Comparison of ENCODE assay signal across 21 cellular contexts in the genomic region with DNA sequence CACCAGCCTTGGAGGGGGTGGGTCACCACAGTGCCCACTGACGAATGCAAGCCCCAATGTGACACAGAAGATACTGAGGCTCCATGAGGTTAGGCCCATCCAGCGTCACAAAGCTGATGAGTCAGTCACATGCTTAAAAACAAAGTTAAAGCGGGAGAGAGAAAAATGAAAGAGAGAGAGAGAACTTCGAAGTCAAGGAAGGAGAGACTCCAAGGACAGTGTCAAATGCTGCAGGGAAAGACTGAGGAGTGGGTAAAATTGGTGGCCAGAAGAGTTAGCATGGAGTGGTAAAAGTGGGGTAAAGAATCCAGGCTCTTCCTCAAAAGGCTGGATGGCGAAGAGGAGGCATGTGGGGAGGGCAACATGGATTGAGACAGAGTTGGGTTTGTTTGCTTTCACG.
DNase-seq lines count a peak whose midpoint lies in the region; FAIRE-seq and TF ChIP-seq lines count a peak whose summit lies in the region.
"Had no signal": no experiment of that assay in that cellular context is flagged by ENCODE, and none has a peak within 500 bp of the region (broad histone marks: within the 10 kb centered on the region; RNA-seq: fewer than 3 reads in every experiment).

No MANE protein-coding gene starts in this region.

- 73 to 86% (median 77%) methylated on average over 6 of the region's 6 CpGs for WGBS in small intestine, 3 donors

- H3K4me3 Mint-ChIP-seq in HFFc6: peak overlapping the region; percentile 18
- H3K4me3 Mint-ChIP-seq: CD8-positive, alpha-beta memory T cell; GM23338 had no signal

- no peaks in the 10 kb centered on the region for H3K36me3 Mint-ChIP-seq in HFFc6 (ENCODE audit: low read depth)
- H3K36me3 Mint-ChIP-seq: CD4-positive, CD25-positive, alpha-beta regulatory T cell; CD8-positive, alpha-beta memory T cell had no signal

- DNase-seq in HFFc6 (no peak), RPMI7951 (ENCODE audit: low read depth) (peak; percentile 52), fibroblast of villous mesenchyme (ENCODE audit: low read depth) (peak; percentile 13), GM12892 (ENCODE audit: insufficient read length) (no peak), LoVo (ENCODE audit: low spot score) (no peak), islet precursor cell (no peak), small intestine (no peak)
- DNase-seq: ACHN; BE2C; C1 segment of cervical spinal cord; CD4-positive, CD25-positive, alpha-beta regulatory T cell; CD8-positive, alpha-beta memory T cell; COR-L47; DMS 273 treated with DMSO at 0.1 percent for 48 hours; DMS53; DND-41; H7 had no signal

- no peaks in the 10 kb centered on the region for H3K36me3 ChIP-seq in small intestine (ENCODE audit: control insufficient read depth in 2 of 2, insufficient read depth in 2 of 2, low read length in 2 of 2)
- H3K36me3 ChIP-seq: BE2C had no signal

- H3K27me3 Mint-ChIP-seq in HFFc6 (ENCODE audit: insufficient read depth): peaks cover 2% of the 10 kb centered on the region

- TF ChIP-seq CTCF in HFFc6 (IDR thresholded peaks at IDR 0.05): no peak
- TF ChIP-seq CTCF in fibroblast of villous mesenchyme (IDR thresholded peaks at IDR 0.05; ENCODE audit: insufficient read depth, low read depth, low read length): no peak

- H3K27ac Mint-ChIP-seq in HFFc6: peak overlapping the region; percentile 40
- H3K27ac Mint-ChIP-seq: CD8-positive, alpha-beta memory T cell; GM23338 had no signal

- H3K9me3 ChIP-seq in small intestine (ENCODE audit: control insufficient read depth, low read depth): no peaks in the 10 kb centered on the region
- H3K9me3 ChIP-seq: BE2C had no signal

- no peaks in the 10 kb centered on the region for H3K27me3 ChIP-seq in small intestine (ENCODE audit: control insufficient read depth in 2 of 2, insufficient read depth in 2 of 2, low read length in 2 of 2)
- H3K27me3 ChIP-seq: BE2C had no signal

- H3K4me1 ChIP-seq in small intestine (ENCODE audit: control insufficient read depth in 2 of 2, insufficient read depth in 1 of 2, low read depth in 1 of 2, low read length in 1 of 2): no peaks in the 10 kb centered on the region
- H3K4me1 ChIP-seq: BE2C had no signal

- TF ChIP-seq POLR2A in GM12892 (IDR thresholded peaks at IDR 0.05; ENCODE audit: low read depth, low read length): no peak

- H3K4me3 ChIP-seq in fibroblast of villous mesenchyme (ENCODE audit: low read depth, low read length) (no peak overlapping the region), small intestine (ENCODE audit: low read depth in 1 of 2, low read length in 2 of 2) (no peak overlapping the region)
- H3K4me3 ChIP-seq: GM23338 had no signal

- FAIRE-seq in GM12892 (lab: Jason Lieb, UNC) (no peak), small intestine (lab: Jason Lieb, UNC) (no peak)
- FAIRE-seq: A204.1, G401.6, GM18507 had no signal

- peaks cover 33% of the 10 kb centered on the region for H3K4me1 Mint-ChIP-seq in HFFc6 (ENCODE audit: low read depth)
- H3K4me1 Mint-ChIP-seq: CD4-positive, CD25-positive, alpha-beta regulatory T cell; CD8-positive, alpha-beta memory T cell; GM23338 had no signal

- no peaks in the 10 kb centered on the region for H3K9me3 Mint-ChIP-seq in HFFc6
- H3K9me3 Mint-ChIP-seq: CD4-positive, CD25-positive, alpha-beta regulatory T cell; CD8-positive, alpha-beta memory T cell; GM23338 had no signal

- no peak overlapping the region for H3K27ac ChIP-seq in small intestine (ENCODE audit: low read depth in 1 of 2, low read length in 1 of 2)

Comparison
In these comparisons a context has a peak if more than half of its experiments do, and no peak if none do; other contexts are left out.
1. DNase-seq: peak in RPMI7951 (single experiment) and fibroblast of villous mesenchyme (single experiment); none in HFFc6 (single experiment), GM12892 (single experiment), LoVo (single experiment), islet precursor cell (single experiment) and small intestine (single experiment).